12 cellular contexts compared by ENCODE assay signal in the genomic region with DNA sequence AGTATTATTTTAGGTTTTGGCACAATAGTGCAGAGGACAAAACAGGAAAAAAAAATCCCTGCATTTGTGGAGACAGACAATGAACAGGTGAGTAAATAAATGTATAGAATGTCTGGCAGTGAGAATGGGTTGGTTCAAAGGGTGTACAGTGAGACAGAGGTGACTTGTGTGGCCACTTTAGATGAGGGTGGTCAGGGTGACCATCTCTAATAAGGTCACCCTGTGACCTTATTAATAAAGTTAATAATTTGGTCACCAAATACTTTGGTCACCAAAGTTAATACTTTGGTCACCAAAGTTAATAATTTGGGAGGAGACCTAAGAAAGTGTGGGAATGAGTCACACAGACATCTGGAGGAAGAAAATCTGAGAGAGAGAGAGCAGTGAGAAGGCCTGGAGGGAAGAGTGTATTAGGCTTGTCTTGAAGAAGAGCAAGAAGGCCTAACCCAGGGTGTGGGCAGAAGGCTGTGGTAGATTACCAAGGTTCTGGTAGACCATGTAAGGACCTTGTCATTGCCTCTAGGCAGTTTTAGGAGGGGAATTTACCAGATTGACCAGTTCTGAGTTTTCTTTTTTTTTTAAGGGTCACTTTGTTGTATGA.
DNase-seq lines count a peak whose midpoint lies in the region; ATAC-seq and TF ChIP-seq lines count a peak whose summit lies in the region.
"Had no signal": no experiment of that assay in that cellular context is flagged by ENCODE, and none has a peak within 500 bp of the region (broad histone marks: within the 10 kb centered on the region; RNA-seq: fewer than 3 reads in every experiment).

No MANE protein-coding gene starts in this region.

- H3K27ac Mint-ChIP-seq in central memory CD8-positive, alpha-beta T cell (ENCODE audit: low read depth) = peak overlapping the region; percentile 5
- H3K27ac Mint-ChIP-seq in mesothelial cell of epicardium = no peak overlapping the region
- H3K27ac Mint-ChIP-seq: memory B cell had no signal

- H3K4me3 Mint-ChIP-seq in central memory CD8-positive, alpha-beta T cell = no peak overlapping the region
- H3K4me3 Mint-ChIP-seq in mesothelial cell of epicardium = no peak overlapping the region
- H3K4me3 Mint-ChIP-seq: memory B cell had no signal

- TF ChIP-seq CTCF in mesothelial cell of epicardium (IDR thresholded peaks at IDR 0.05; ENCODE audit: unreplicated experiment) (no peak), colonic mucosa (IDR thresholded peaks at IDR 0.05) (no peak)

- no peaks in the 10 kb centered on the region for H3K4me1 Mint-ChIP-seq in central memory CD8-positive, alpha-beta T cell
- H3K4me1 Mint-ChIP-seq in mesothelial cell of epicardium = no peaks in the 10 kb centered on the region
- H3K4me1 Mint-ChIP-seq: memory B cell had no signal

- ATAC-seq in GM18870 (IDR thresholded peaks at IDR 0.05; ENCODE audit: unreplicated experiment) = peak; percentile 85
- ATAC-seq in GM21529 (IDR thresholded peaks at IDR 0.05; ENCODE audit: unreplicated experiment) = peak; percentile 68
- ATAC-seq in HG03097 (IDR thresholded peaks at IDR 0.05; ENCODE audit: low FRiP score, unreplicated experiment) = peak; percentile 91
- ATAC-seq in central memory CD8-positive, alpha-beta T cell (replicated peaks; ENCODE audit: extremely low read depth, poor library complexity, severe bottlenecking) = no peak
- ATAC-seq: pancreas had no signal

- peaks cover 4% of the 10 kb centered on the region for H3K36me3 Mint-ChIP-seq in central memory CD8-positive, alpha-beta T cell (ENCODE audit: insufficient read depth)
- no peaks in the 10 kb centered on the region for H3K36me3 Mint-ChIP-seq in mesothelial cell of epicardium
- H3K36me3 Mint-ChIP-seq: memory B cell had no signal

- no peaks in the 10 kb centered on the region for H3K27me3 Mint-ChIP-seq in central memory CD8-positive, alpha-beta T cell
- no peaks in the 10 kb centered on the region for H3K27me3 Mint-ChIP-seq in mesothelial cell of epicardium (ENCODE audit: low read depth)
- H3K27me3 Mint-ChIP-seq: memory B cell had no signal

- intact Hi-C loops in colonic mucosa (cut with DNase I) = no loop called here

- H3K36me3 ChIP-seq in colonic mucosa = no peaks in the 10 kb centered on the region
- H3K36me3 ChIP-seq: pancreas had no signal

- no peak overlapping the region for H3K27ac ChIP-seq in colonic mucosa
- H3K27ac ChIP-seq: pancreas had no signal

- H3K9me3 Mint-ChIP-seq in central memory CD8-positive, alpha-beta T cell = no peaks in the 10 kb centered on the region
- no peaks in the 10 kb centered on the region for H3K9me3 Mint-ChIP-seq in mesothelial cell of epicardium
- H3K9me3 Mint-ChIP-seq: memory B cell had no signal

- DNase-seq in central memory CD8-positive, alpha-beta T cell (ENCODE audit: low spot score in 2 of 2) = no peak
- no peak for DNase-seq in NCI-H1694 (lab: John Stamatoyannopoulos, UW)
- no peak for DNase-seq in mesothelial cell of epicardium (ENCODE audit: low spot score in 2 of 2, unreplicated experiment in 2 of 2)
- DNase-seq in colonic mucosa = no peak
- no peak for DNase-seq in SW 1271 (lab: John Stamatoyannopoulos, UW)
- DNase-seq: activated CD4-positive, alpha-beta T cell treated with anti-CD3 and anti-CD28 coated beads, Interleukin-2, amount 50 U/mL, for 48 hours; pancreas; stimulated activated CD4-positive, alpha-beta T cell treated with anti-CD3 and anti-CD28 coated beads, Interleukin-2, amount 100 ng/mL, for 24 hours had no signal

- no peaks in the 10 kb centered on the region for H3K27me3 ChIP-seq in colonic mucosa
- H3K27me3 ChIP-seq: pancreas had no signal

- H3K9me3 ChIP-seq in colonic mucosa = no peaks in the 10 kb centered on the region
- H3K9me3 ChIP-seq: pancreas had no signal

- no peaks in the 10 kb centered on the region for H3K4me1 ChIP-seq in colonic mucosa
- H3K4me1 ChIP-seq: pancreas had no signal

- H3K9ac ChIP-seq in colonic mucosa (ENCODE audit: low read depth in 2 of 2, low read length in 2 of 2) = no peak overlapping the region

- no peak overlapping the region for H3K4me3 ChIP-seq in colonic mucosa
- H3K4me3 ChIP-seq: pancreas had no signal
